11 cellular contexts compared by ENCODE assay signal in the genomic region with DNA sequence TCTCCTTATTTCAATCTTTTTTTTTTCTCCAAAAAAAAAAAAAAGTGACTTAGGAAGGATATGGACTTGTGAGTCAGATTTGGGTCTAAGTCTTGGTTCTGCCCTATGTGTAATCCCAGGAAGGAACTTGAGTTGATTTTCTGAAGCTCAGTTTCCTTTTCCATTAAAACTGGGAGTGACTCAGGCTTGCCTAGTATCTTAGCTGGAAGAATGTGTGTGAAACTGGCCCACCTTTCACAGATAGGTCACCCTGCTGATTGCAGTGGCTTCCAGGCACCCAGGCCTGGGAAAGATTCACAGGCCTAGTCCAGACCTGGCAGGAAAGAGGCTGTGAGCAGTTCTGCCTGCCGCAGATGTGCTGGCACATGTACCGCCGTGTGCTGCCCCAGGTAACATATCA.
DNase-seq lines count a peak whose midpoint lies in the region; ATAC-seq and TF ChIP-seq lines count a peak whose summit lies in the region.
"Had no signal": no experiment of that assay in that cellular context is flagged by ENCODE, and none has a peak within 500 bp of the region (broad histone marks: within the 10 kb centered on the region; RNA-seq: fewer than 3 reads in every experiment).

No MANE protein-coding gene starts in this region.

- no peaks in the 10 kb centered on the region for H3K36me3 ChIP-seq in GM23248 (ENCODE audit: low read depth)
- H3K36me3 ChIP-seq in adipocyte (ENCODE audit: control insufficient read depth, insufficient read depth, low read length, severe bottlenecking) = no peaks in the 10 kb centered on the region

- H3K4me3 Mint-ChIP-seq in stimulated activated effector memory CD8-positive, alpha-beta T cell treated with anti-CD3 and anti-CD28 coated beads, Interleukin-12 subunit alpha, Interleukin-12 subunit beta, amount 100 ng/mL, for 72 hours = no peak overlapping the region
- H3K4me3 Mint-ChIP-seq: activated T-cell treated with anti-CD3 and anti-CD28 coated beads, Interleukin-2, amount 50 U/mL, for 24 hours had no signal

- in situ Hi-C loops in GM23248 (cut with MboI) = no loop called here

- peak; percentile 86 for DNase-seq in GM23248
- DNase-seq in adipocyte (ENCODE audit: low read depth) = peak; percentile 51
- peak; percentile 59 for DNase-seq in glomerular visceral epithelial cell (ENCODE audit: extremely low spot score)
- DNase-seq in retinal pigment epithelial cell (ENCODE audit: low read depth) = peak; percentile 25
- DNase-seq in foreskin melanocyte = no peak
- no peak for DNase-seq in GM19240 (ENCODE audit: insufficient read length, low spot score)
- DNase-seq in stimulated activated effector memory CD8-positive, alpha-beta T cell treated with anti-CD3 and anti-CD28 coated beads, Interleukin-12 subunit alpha, Interleukin-12 subunit beta, amount 100 ng/mL, for 72 hours (ENCODE audit: low spot score in 2 of 2) = no peak
- DNase-seq: activated T-cell treated with anti-CD3 and anti-CD28 coated beads, Interleukin-2, amount 50 U/mL, for 24 hours; GDM1; NCI-H2171 treated with DMSO at 0.1 percent for 48 hours had no signal

- H3K27me3 ChIP-seq in GM23248 (replicated peaks; ENCODE audit: insufficient read depth) (no peaks in the 10 kb centered on the region), adipocyte (replicated peaks; ENCODE audit: control insufficient read depth, insufficient read depth, low read length) (no peaks in the 10 kb centered on the region)

- H3K9me3 Mint-ChIP-seq in stimulated activated effector memory CD8-positive, alpha-beta T cell treated with anti-CD3 and anti-CD28 coated beads, Interleukin-12 subunit alpha, Interleukin-12 subunit beta, amount 100 ng/mL, for 72 hours = no peaks in the 10 kb centered on the region
- H3K9me3 Mint-ChIP-seq: activated T-cell treated with anti-CD3 and anti-CD28 coated beads, Interleukin-2, amount 50 U/mL, for 24 hours had no signal

- H3K27ac ChIP-seq in GM23248 = peak overlapping the region; percentile 78

- H3K79me2 ChIP-seq in GM23248 (ENCODE audit: insufficient read depth) = no peaks in the 10 kb centered on the region

- no peaks in the 10 kb centered on the region for H3K4me1 Mint-ChIP-seq in stimulated activated effector memory CD8-positive, alpha-beta T cell treated with anti-CD3 and anti-CD28 coated beads, Interleukin-12 subunit alpha, Interleukin-12 subunit beta, amount 100 ng/mL, for 72 hours

- H4K20me1 ChIP-seq in GM23248 (ENCODE audit: insufficient read depth) = no peaks in the 10 kb centered on the region

- H3K4me1 ChIP-seq in GM23248 (ENCODE audit: insufficient read depth) (peaks cover 32% of the 10 kb centered on the region), adipocyte (ENCODE audit: control insufficient read depth, insufficient read depth, low read length) (peaks cover 12% of the 10 kb centered on the region)

- no peak overlapping the region for H3K4me3 ChIP-seq in GM23248
- no peak overlapping the region for H3K4me3 ChIP-seq in adipocyte (ENCODE audit: low read length)
- no peak overlapping the region for H3K4me3 ChIP-seq in retinal pigment epithelial cell (ENCODE audit: low read length)

- TF ChIP-seq CTCF in retinal pigment epithelial cell (conservative IDR thresholded peaks at IDR 0.05; ENCODE audit: low read depth, low read length) = no peak

- peaks cover 37% of the 10 kb centered on the region for H3F3A ChIP-seq in GM23248 (ENCODE audit: insufficient read depth)

- H3K9me2 ChIP-seq in GM23248 (ENCODE audit: insufficient read depth) = no peaks in the 10 kb centered on the region

- no peak overlapping the region for H3K27ac Mint-ChIP-seq in stimulated activated effector memory CD8-positive, alpha-beta T cell treated with anti-CD3 and anti-CD28 coated beads, Interleukin-12 subunit alpha, Interleukin-12 subunit beta, amount 100 ng/mL, for 72 hours
- H3K27ac Mint-ChIP-seq: activated T-cell treated with anti-CD3 and anti-CD28 coated beads, Interleukin-2, amount 50 U/mL, for 24 hours had no signal

- H3K9me3 ChIP-seq in GM23248 (ENCODE audit: low read depth) = no peaks in the 10 kb centered on the region
- no peaks in the 10 kb centered on the region for H3K9me3 ChIP-seq in adipocyte (ENCODE audit: control insufficient read depth, low read length)

- peak overlapping the region; percentile 55 for H3K9ac ChIP-seq in GM23248
- peak overlapping the region; percentile 14 for H3K9ac ChIP-seq in adipocyte (ENCODE audit: low read length)

- no peak for ATAC-seq in GM21723 (IDR thresholded peaks at IDR 0.05; ENCODE audit: unreplicated experiment)
- ATAC-seq in stimulated activated effector memory CD8-positive, alpha-beta T cell treated with anti-CD3 and anti-CD28 coated beads, Interleukin-12 subunit alpha, Interleukin-12 subunit beta, amount 100 ng/mL, for 72 hours = no peak

- peak overlapping the region; percentile 39 for H2AFZ ChIP-seq in GM23248

- 96% methylated on average over 3 of the region's 3 CpGs for WGBS in GM23248 (ENCODE audit: low coverage in 1 of 2, low lambda C conversion rate in 2 of 2, missing lambda C conversion rate in 2 of 2), 2 experiments

- H3K36me3 Mint-ChIP-seq in stimulated activated effector memory CD8-positive, alpha-beta T cell treated with anti-CD3 and anti-CD28 coated beads, Interleukin-12 subunit alpha, Interleukin-12 subunit beta, amount 100 ng/mL, for 72 hours = no peaks in the 10 kb centered on the region

- peak overlapping the region; percentile 58 for H3K4me2 ChIP-seq in GM23248 (ENCODE audit: unreplicated experiment)

Comparison
In these comparisons a context has a peak if more than half of its experiments do, and no peak if none do; other contexts are left out.
1. DNase-seq: peak in GM23248 (single experiment), adipocyte (single experiment), glomerular visceral epithelial cell (single experiment) and retinal pigment epithelial cell (single experiment); none in foreskin melanocyte (single experiment), GM19240 (single experiment) and stimulated activated effector memory CD8-positive, alpha-beta T cell treated with anti-CD3 and anti-CD28 coated beads, Interleukin-12 subunit alpha, Interleukin-12 subunit beta, amount 100 ng/mL, for 72 hours (0 of 2).